Comparison of ENCODE assay signal across 8 cellular contexts in genomic region chr5:1641560-1642166, GRCh38.
DNase-seq lines count a peak whose midpoint lies in the region; ATAC-seq lines count a peak whose summit lies in the region.

No MANE protein-coding gene starts in this region.

- peak overlapping the region in 2 of 4 donors; percentile 9 to 51 for H3K4me3 Mint-ChIP-seq in CD4-positive, CD25-positive, alpha-beta regulatory T cell
- H3K4me3 Mint-ChIP-seq in activated CD8-positive, alpha-beta memory T cell treated with anti-CD3 and anti-CD28 coated beads, Interleukin-2, amount 10 ng/mL, durations not matched to agents 7 days and 5 days = no peak overlapping the region

- H3K4me3 ChIP-seq in CD4-positive, CD25-positive, alpha-beta regulatory T cell (ENCODE audit: low read depth, low read length) = no peak overlapping the region

- H3K9me3 Mint-ChIP-seq in CD4-positive, CD25-positive, alpha-beta regulatory T cell = peaks cover 0 to 4% (median 0%) of the 10 kb centered on the region in 7 donors
- H3K9me3 Mint-ChIP-seq in activated CD8-positive, alpha-beta memory T cell treated with anti-CD3 and anti-CD28 coated beads, Interleukin-2, amount 10 ng/mL, durations not matched to agents 7 days and 5 days (ENCODE audit: low read depth) = no peaks in the 10 kb centered on the region

- no peak overlapping the region for H3K27ac ChIP-seq in CD4-positive, CD25-positive, alpha-beta regulatory T cell (ENCODE audit: insufficient read depth, low read length, poor library complexity, severe bottlenecking)

- no peaks in the 10 kb centered on the region for H3K9me3 ChIP-seq in CD4-positive, CD25-positive, alpha-beta regulatory T cell (ENCODE audit: control insufficient read depth in 2 of 2, low read length in 2 of 2)

- peaks cover 10% of the 10 kb centered on the region for H3K27me3 ChIP-seq in CD4-positive, CD25-positive, alpha-beta regulatory T cell (ENCODE audit: control insufficient read depth, insufficient read depth, low read length)

- peak; percentile 77 to 86 for ATAC-seq in CD4-positive, CD25-positive, alpha-beta regulatory T cell (ENCODE audit: low read depth in 2 of 2)
- peak; percentile 90 for ATAC-seq in GM19468 (IDR thresholded peaks at IDR 0.05; ENCODE audit: extremely low read depth, unreplicated experiment)
- peak; percentile 83 for ATAC-seq in activated CD8-positive, alpha-beta memory T cell treated with anti-CD3 and anti-CD28 coated beads, Interleukin-2, amount 10 ng/mL, durations not matched to agents 7 days and 5 days

- H3K27ac Mint-ChIP-seq in CD4-positive, CD25-positive, alpha-beta regulatory T cell = no peak overlapping the region
- no peak overlapping the region for H3K27ac Mint-ChIP-seq in activated CD8-positive, alpha-beta memory T cell treated with anti-CD3 and anti-CD28 coated beads, Interleukin-2, amount 10 ng/mL, durations not matched to agents 7 days and 5 days

- H3K4me1 Mint-ChIP-seq in CD4-positive, CD25-positive, alpha-beta regulatory T cell = peaks cover 0 to 17% (median 8%) of the 10 kb centered on the region in 4 donors
- peaks cover 6% of the 10 kb centered on the region for H3K4me1 Mint-ChIP-seq in activated CD8-positive, alpha-beta memory T cell treated with anti-CD3 and anti-CD28 coated beads, Interleukin-2, amount 10 ng/mL, durations not matched to agents 7 days and 5 days

- peaks cover 11% of the 10 kb centered on the region for H3K4me1 ChIP-seq in CD4-positive, CD25-positive, alpha-beta regulatory T cell (ENCODE audit: control insufficient read depth, insufficient read depth, low read length, poor library complexity, severe bottlenecking)

- no peaks in the 10 kb centered on the region for H3K36me3 ChIP-seq in CD4-positive, CD25-positive, alpha-beta regulatory T cell (ENCODE audit: control insufficient read depth, insufficient read depth, low read length)

- H3K36me3 Mint-ChIP-seq in CD4-positive, CD25-positive, alpha-beta regulatory T cell = no peaks in the 10 kb centered on the region
- no peaks in the 10 kb centered on the region for H3K36me3 Mint-ChIP-seq in activated CD8-positive, alpha-beta memory T cell treated with anti-CD3 and anti-CD28 coated beads, Interleukin-2, amount 10 ng/mL, durations not matched to agents 7 days and 5 days

- peaks cover 37% of the 10 kb centered on the region for H3K27me3 Mint-ChIP-seq in CD4-positive, CD25-positive, alpha-beta regulatory T cell
- H3K27me3 Mint-ChIP-seq in activated CD8-positive, alpha-beta memory T cell treated with anti-CD3 and anti-CD28 coated beads, Interleukin-2, amount 10 ng/mL, durations not matched to agents 7 days and 5 days = peaks cover 36% of the 10 kb centered on the region

- CTCF ChIA-PET in activated CD8-positive, alpha-beta memory T cell treated with anti-CD3 and anti-CD28 coated beads, Interleukin-2, amount 10 ng/mL, durations not matched to agents 7 days and 5 days (lab: Charles Lee) = interaction anchor here (0.9 to 2.3 kb wide), 4 partner anchors 11 to 261 kb away, joined by 3 to 5 read pairs (median 3); no protein-coding TSS in a partner anchor

- DNase-seq in CD4-positive, CD25-positive, alpha-beta regulatory T cell = peak; percentile 53 to 88 (median 74)
- peak; percentile 92 for DNase-seq in HuH-7.5 (ENCODE audit: low spot score)
- DNase-seq in NOMO-1 treated with DMSO at 0.1 percent for 48 hours (lab: John Stamatoyannopoulos, UW; ENCODE audit: unreplicated experiment) = peak; percentile 99
- peak; percentile 84 for DNase-seq in activated CD8-positive, alpha-beta memory T cell treated with anti-CD3 and anti-CD28 coated beads, Interleukin-2, amount 10 ng/mL, durations not matched to agents 7 days and 5 days
- DNase-seq in epidermal melanocyte (ENCODE audit: insufficient read length, low spot score) = peak; percentile 73
- DNase-seq in mucosa of gallbladder (ENCODE audit: low spot score) = peak; percentile 85
- DNase-seq in stimulated activated CD8-positive, alpha-beta memory T cell treated with anti-CD3 and anti-CD28 coated beads, Interleukin-7, amount 100 ng/mL, for 24 hours (ENCODE audit: low read depth) = peak; percentile 52
